In genomic region chr15:41494190-41494921, GRCh38 we compare ENCODE assay signal across 8 cellular contexts. TPM values are rescaled to one million over a fixed set of nuclear protein-coding genes. Genes with fewer than 3 reads are reported as not detected.
DNase-seq lines count a peak whose midpoint lies in the region; ATAC-seq and TF ChIP-seq lines count a peak whose summit lies in the region.

No MANE protein-coding gene starts in this region.

- POLR2A ChIA-PET in naive thymus-derived CD4-positive, alpha-beta T cell (lab: Charles Lee): interaction anchor here (0.6 kb wide), 2 partner anchors 10 to 127 kb away, joined by 3 read pairs; no protein-coding TSS in a partner anchor

- WGBS in aorta, 2 donors: 1% methylated on average over 63 to 77 of the region's 77 CpGs

- H3K9me3 Mint-ChIP-seq in naive thymus-derived CD4-positive, alpha-beta T cell: peaks cover 0 to 2% (median 0%) of the 10 kb centered on the region in 11 donors

- no peaks in the 10 kb centered on the region for H3F3A ChIP-seq in SU-DHL-6 (ENCODE audit: insufficient read depth)

- peaks cover 43 to 54% (median 51%) of the 10 kb centered on the region in 5 donors for H3K27me3 Mint-ChIP-seq in naive thymus-derived CD4-positive, alpha-beta T cell

- no peak overlapping the region for H2AFZ ChIP-seq in ACC112 (ENCODE audit: low read length, unreplicated experiment)
- H2AFZ ChIP-seq in SU-DHL-6 (ENCODE audit: low read depth, low read length, severe bottlenecking): peak overlapping the region; percentile 27

- H3K79me2 ChIP-seq in ACC112 (ENCODE audit: control insufficient read depth, insufficient read depth, low read length, unreplicated experiment) (no peaks in the 10 kb centered on the region), SU-DHL-6 (ENCODE audit: insufficient read depth, low read length) (no peaks in the 10 kb centered on the region)

- H3K27me3 ChIP-seq in ACC112 (ENCODE audit: insufficient read depth, low read length) (peaks cover 16% of the 10 kb centered on the region), SU-DHL-6 (ENCODE audit: low read length) (no peaks in the 10 kb centered on the region), colonic mucosa (peaks cover 8% of the 10 kb centered on the region), aorta (ENCODE audit: control insufficient read depth in 1 of 2, insufficient read depth in 2 of 2, low read length in 1 of 2) (no peaks in the 10 kb centered on the region)
- H3K27me3 ChIP-seq in naive thymus-derived CD4-positive, alpha-beta T cell (ENCODE audit: control insufficient read depth in 2 of 2, insufficient read depth in 2 of 2, low read length in 2 of 2): peaks cover 3 to 11% of the 10 kb centered on the region in 2 donors

- DNase-seq in colonic mucosa (peak; percentile 52), aorta (peak in 1 of 2 donors; percentile 81), NCI-H2107 (lab: John Stamatoyannopoulos, UW) (no peak)
- DNase-seq in naive thymus-derived CD4-positive, alpha-beta T cell: peak in 8 of 9 donors; percentile 20 to 59 (median 35)

- intact Hi-C loops in colonic mucosa (cut with DNase I): no loop called here
- intact Hi-C loops in naive thymus-derived CD4-positive, alpha-beta T cell (cut with micrococcal nuclease): loop anchor here (1.0 to 10.0 kb wide), 8 partner anchors 18 to 927 kb away; partner anchors contain the start of genes CCDC32 (in 1 of the 2), LTK (in 1 of the 2), NUSAP1 (in 1 of the 2) and OIP5 (in 1 of the 2)
- intact Hi-C loops in aorta (cut with DNase I): loop anchor here in 1 of 2 donors (5.0 kb wide), 1 partner anchor 77 kb away; the partner anchor contains the start of gene RTF1

- TF ChIP-seq CTCF in SU-DHL-6 (IDR thresholded peaks at IDR 0.05; ENCODE audit: insufficient read depth, low read length, poor library complexity, severe bottlenecking) (no peak), colonic mucosa (IDR thresholded peaks at IDR 0.05) (no peak)

- H3K27ac ChIP-seq in ACC112 (ENCODE audit: low read depth, low read length) (no peak overlapping the region), SU-DHL-6 (ENCODE audit: low read depth, low read length) (no peak overlapping the region), colonic mucosa (peak overlapping the region; percentile 68), aorta (ENCODE audit: low read depth in 1 of 2, low read length in 2 of 2) (no peak overlapping the region)
- no peak overlapping the region for H3K27ac ChIP-seq in naive thymus-derived CD4-positive, alpha-beta T cell (ENCODE audit: low read depth, low read length)

- H3K9me3 ChIP-seq in SU-DHL-6 (ENCODE audit: insufficient read depth, low read length) (no peaks in the 10 kb centered on the region), colonic mucosa (no peaks in the 10 kb centered on the region), aorta (ENCODE audit: control insufficient read depth, low read length) (no peaks in the 10 kb centered on the region)
- no peaks in the 10 kb centered on the region for H3K9me3 ChIP-seq in naive thymus-derived CD4-positive, alpha-beta T cell (ENCODE audit: control insufficient read depth in 2 of 3, low read length in 3 of 3)

- H3K27ac Mint-ChIP-seq in naive thymus-derived CD4-positive, alpha-beta T cell: no peak overlapping the region

- CTCF ChIA-PET in naive thymus-derived CD4-positive, alpha-beta T cell (lab: Charles Lee): interaction anchor here (0.6 kb wide), 1 partner anchor 74 kb away, joined by 3 read pairs; no protein-coding TSS in a partner anchor

- no peaks in the 10 kb centered on the region for H3K9me2 ChIP-seq in SU-DHL-6 (replicated peaks; ENCODE audit: insufficient read depth, low read length)

- H3K4me1 ChIP-seq in ACC112 (ENCODE audit: control insufficient read depth, insufficient read depth, low read length, unreplicated experiment): peaks cover 15% of the 10 kb centered on the region
- peaks cover 5% of the 10 kb centered on the region for H3K4me1 ChIP-seq in colonic mucosa
- peaks cover 11 to 20% of the 10 kb centered on the region in 2 donors for H3K4me1 ChIP-seq in naive thymus-derived CD4-positive, alpha-beta T cell (ENCODE audit: control insufficient read depth in 2 of 2, insufficient read depth in 2 of 2, low read length in 2 of 2)
- H3K4me1 ChIP-seq in aorta (ENCODE audit: control insufficient read depth in 1 of 2, insufficient read depth in 2 of 2, low read length in 2 of 2): no peaks in the 10 kb centered on the region

- no peaks in the 10 kb centered on the region; the same call in 1 of the 2 replicates for H4K20me1 ChIP-seq in SU-DHL-6 (ENCODE audit: low read depth, low read length)

- peak overlapping the region; percentile 62 to 89 (median 70) for H3K4me3 Mint-ChIP-seq in naive thymus-derived CD4-positive, alpha-beta T cell

- peaks cover 0 to 4% (median 0%) of the 10 kb centered on the region in 5 donors for H3K36me3 Mint-ChIP-seq in naive thymus-derived CD4-positive, alpha-beta T cell

- peak overlapping the region; percentile 80 for H3K4me2 ChIP-seq in SU-DHL-6 (ENCODE audit: low read depth, low read length, poor library complexity, severe bottlenecking)

- H3K4me3 ChIP-seq in ACC112 (ENCODE audit: low read depth, low read length) (peak overlapping the region; percentile 82), SU-DHL-6 (ENCODE audit: insufficient read depth, low read length, poor library complexity, severe bottlenecking) (peak overlapping the region; percentile 53), colonic mucosa (peak overlapping the region; percentile 64), aorta (ENCODE audit: low read length in 2 of 2) (peak overlapping the region; percentile 62 to 84)
- peak overlapping the region; percentile 50 for H3K4me3 ChIP-seq in naive thymus-derived CD4-positive, alpha-beta T cell (ENCODE audit: low read length)

- ATAC-seq in GM18511 (IDR thresholded peaks at IDR 0.05; ENCODE audit: unreplicated experiment) (peak; percentile 16), HG03095 (IDR thresholded peaks at IDR 0.05; ENCODE audit: unreplicated experiment) (peak; percentile 7), aorta (ENCODE audit: low FRiP score) (peak; percentile 4)
- peak; percentile 30 for ATAC-seq in naive thymus-derived CD4-positive, alpha-beta T cell

- H3K4me1 Mint-ChIP-seq in naive thymus-derived CD4-positive, alpha-beta T cell: peaks cover 6 to 32% (median 8%) of the 10 kb centered on the region in 7 donors

- H3K36me3 ChIP-seq in ACC112 (ENCODE audit: insufficient read depth, low read length) (no peaks in the 10 kb centered on the region), SU-DHL-6 (ENCODE audit: low read length) (no peaks in the 10 kb centered on the region), colonic mucosa (no peaks in the 10 kb centered on the region), aorta (ENCODE audit: control insufficient read depth in 1 of 2, insufficient read depth in 2 of 2, low read length in 1 of 2) (no peaks in the 10 kb centered on the region)
- H3K36me3 ChIP-seq in naive thymus-derived CD4-positive, alpha-beta T cell (ENCODE audit: control insufficient read depth in 2 of 3, insufficient read depth in 3 of 3, low read length in 3 of 3): no peaks in the 10 kb centered on the region

- peak overlapping the region; percentile 29; the same call in 1 of the 2 replicates for H3K9ac ChIP-seq in SU-DHL-6 (ENCODE audit: low read length)
- H3K9ac ChIP-seq in colonic mucosa (ENCODE audit: low read depth in 2 of 2, low read length in 2 of 2): peak overlapping the region; percentile 78 to 82

RNA-seq across cellular contexts. Expression of gene ITPKA, which starts 0.7 kb away (rescaled TPM):
- total RNA-seq in colonic mucosa: 10 to 100 TPM; 36.1 to 43.5 TPM
- total RNA-seq in naive thymus-derived CD4-positive, alpha-beta T cell: under 1 TPM in 2 of 5 experiments, not detected in 3; 0.20 to 0.97 TPM
- polyA plus RNA-seq in naive thymus-derived CD4-positive, alpha-beta T cell: under 1 TPM in 1 of 2 donors, not detected in 1; 0.22 TPM
- under 1 TPM; 0.29 to 0.33 TPM for total RNA-seq in aorta
- polyA plus RNA-seq in aorta: 1 to 10 TPM in 1 of 2 donors, under 1 TPM in 1; 0.43 to 8.1 TPM

RNA-seq across cellular contexts. Expression of gene LTK, which starts 19.3 kb away (rescaled TPM):
- total RNA-seq in colonic mucosa (1 to 10 TPM; 6.9 to 8.2 TPM), aorta (1 to 10 TPM in 1 of 2 donors, under 1 TPM in 1; 0.19 to 1.1 TPM)
- total RNA-seq in naive thymus-derived CD4-positive, alpha-beta T cell: 1 to 10 TPM in 2 of 5 experiments, under 1 TPM in 2, not detected in 1; 0.41 to 6.5 (median 1.4) TPM
- polyA plus RNA-seq in naive thymus-derived CD4-positive, alpha-beta T cell: not detected
- polyA plus RNA-seq in aorta: 1 to 10 TPM in 1 of 2 donors, under 1 TPM in 1; 0.38 to 1.9 TPM

RNA-seq across cellular contexts. Expression of gene RPAP1, which starts 49.7 kb away (rescaled TPM):
- total RNA-seq in colonic mucosa (10 to 100 TPM; 21.7 to 53.8 TPM), aorta (10 to 100 TPM; 19.9 to 27.5 TPM)
- 10 to 100 TPM; 32.7 to 60.4 (median 43.8) TPM for total RNA-seq in naive thymus-derived CD4-positive, alpha-beta T cell
- polyA plus RNA-seq in naive thymus-derived CD4-positive, alpha-beta T cell: 10 to 100 TPM in 1 of 2 donors, 1 to 10 TPM in 1; 8.8 to 23.9 TPM
- polyA plus RNA-seq in aorta: 1 to 10 TPM; 7.5 to 8.6 TPM

Comparison
In these comparisons a context has a peak if more than half of its experiments do, and no peak if none do; other contexts are left out.
1. RNA of gene ITPKA, which starts 0.7 kb away (total RNA-seq): 36.1 to 43.5 TPM in colonic mucosa; 0.29 to 0.33 TPM in aorta and 0.20 to 0.97 TPM in naive thymus-derived CD4-positive, alpha-beta T cell; every median in the first group is over 10 times any median in the second.
2. Peak in every context shown above with its lines, with median percentiles within 50 percentile points of each other: H3K4me3 ChIP-seq and ATAC-seq.